Comparison of ENCODE assay signal across 8 cellular contexts in genomic region chr9:4662108-4662988, GRCh38. TPM values are rescaled to one million over a fixed set of nuclear protein-coding genes. Genes with fewer than 3 reads are reported as not detected.
DNase-seq lines count a peak whose midpoint lies in the region; ATAC-seq and TF ChIP-seq lines count a peak whose summit lies in the region.

Gene PLPP6, plus strand, starts transcription at chr9:4662294. Its CDS starts 82 bp downstream, at chr9:4662376.

- no peaks in the 10 kb centered on the region for H3K9me3 Mint-ChIP-seq in activated CD4-positive, alpha-beta T cell treated with anti-CD3 and anti-CD28 coated beads for 36 hours (ENCODE audit: low read depth)

- H3K4me1 ChIP-seq in BE2C (no peaks in the 10 kb centered on the region; the same call in 1 of the 2 replicates), colonic mucosa (no peaks in the 10 kb centered on the region)

- H3K36me3 ChIP-seq in BE2C (no peaks in the 10 kb centered on the region), colonic mucosa (no peaks in the 10 kb centered on the region)

- POLR2A ChIA-PET in activated CD4-positive, alpha-beta T cell treated with anti-CD3 and anti-CD28 coated beads for 36 hours (lab: Charles Lee), result no interaction called here

- CTCF ChIA-PET in activated CD4-positive, alpha-beta T cell treated with anti-CD3 and anti-CD28 coated beads for 36 hours (lab: Charles Lee), result interaction anchor here (1.0 kb wide), 1 partner anchor 13 kb away, joined by 3 read pairs; no protein-coding TSS in a partner anchor

- DNase-seq in BE2C, result peak; percentile 87
- DNase-seq in NCI-H345 treated with DMSO at 0.1 percent for 48 hours (lab: John Stamatoyannopoulos, UW; ENCODE audit: unreplicated experiment), result peak; percentile 90
- peak; percentile 87 for DNase-seq in activated CD4-positive, alpha-beta T cell treated with anti-CD3 and anti-CD28 coated beads for 36 hours
- peak; percentile 94 for DNase-seq in colonic mucosa
- DNase-seq in left colon, result peak; percentile 90 to 92
- DNase-seq in stimulated activated CD4-positive, alpha-beta T cell treated with anti-CD3 and anti-CD28 coated beads, Interleukin-1b, Interleukin-23, amount 100 ng/mL, for 48 hours, result peak; percentile 76

- H3K9me3 ChIP-seq in BE2C (no peaks in the 10 kb centered on the region), colonic mucosa (no peaks in the 10 kb centered on the region)

- H3K9ac ChIP-seq in colonic mucosa (ENCODE audit: low read depth in 2 of 2, low read length in 2 of 2), result peak within 1 kb of the TSS; percentile 90 to 91

- intact Hi-C loops in activated CD4-positive, alpha-beta T cell treated with anti-CD3 and anti-CD28 coated beads for 36 hours (cut with DNase I, micrococcal nuclease), result loop anchor here (1.0 to 10.0 kb wide), 6 partner anchors 17 to 1818 kb away; partner anchors contain the start of genes CDC37L1 (in 2 of the 2), AK3 (in 1 of the 2), JAK2 (in 1 of the 2) and PUM3 (in 1 of the 2)
- intact Hi-C loops in colonic mucosa (cut with DNase I) (loop anchor here (5.0 kb wide), 1 partner anchor 80 kb away; the partner anchor contains the start of gene AK3), left colon (cut with DNase I, micrococcal nuclease) (loop anchor here in 1 of 2 donors (5.0 to 10.0 kb wide), 2 partner anchors 80 to 322 kb away; partner anchors contain the start of genes AK3 and JAK2)

- H3K4me1 Mint-ChIP-seq in activated CD4-positive, alpha-beta T cell treated with anti-CD3 and anti-CD28 coated beads for 36 hours, result peaks cover 53% of the 10 kb centered on the region

- no peaks in the 10 kb centered on the region for H3K27me3 Mint-ChIP-seq in activated CD4-positive, alpha-beta T cell treated with anti-CD3 and anti-CD28 coated beads for 36 hours

- ATAC-seq in GM19035 (IDR thresholded peaks at IDR 0.05; ENCODE audit: unreplicated experiment), result peak; percentile 87
- peak; percentile 87 for ATAC-seq in HG03196 (IDR thresholded peaks at IDR 0.05; ENCODE audit: unreplicated experiment)
- peak; percentile 84 for ATAC-seq in activated CD4-positive, alpha-beta T cell treated with anti-CD3 and anti-CD28 coated beads for 36 hours
- ATAC-seq in left colon, result peak; percentile 91

- TF ChIP-seq CTCF in BE2C (IDR thresholded peaks at IDR 0.05; ENCODE audit: low read depth, low read length) (peak; percentile 65), colonic mucosa (IDR thresholded peaks at IDR 0.05) (peak; percentile 38)

- H3K27ac Mint-ChIP-seq in activated CD4-positive, alpha-beta T cell treated with anti-CD3 and anti-CD28 coated beads for 36 hours, result peak within 1 kb of the TSS; percentile 86

- H3K27ac ChIP-seq in colonic mucosa, result peak within 1 kb of the TSS; percentile 86

- peak within 1 kb of the TSS; percentile 82 for H3K4me3 Mint-ChIP-seq in activated CD4-positive, alpha-beta T cell treated with anti-CD3 and anti-CD28 coated beads for 36 hours

- H3K4me3 ChIP-seq in BE2C (ENCODE audit: low read depth, low read length), result peak within 1 kb of the TSS; percentile 77
- peak within 1 kb of the TSS; percentile 77 for H3K4me3 ChIP-seq in colonic mucosa

- H3K27me3 ChIP-seq in BE2C (no peaks in the 10 kb centered on the region), colonic mucosa (no peaks in the 10 kb centered on the region)

- peaks cover 3% of the 10 kb centered on the region for H3K36me3 Mint-ChIP-seq in activated CD4-positive, alpha-beta T cell treated with anti-CD3 and anti-CD28 coated beads for 36 hours (ENCODE audit: low read depth)

RNA-seq across cellular contexts. Expression of gene PLPP6, which starts in this region (rescaled TPM):
- polyA plus RNA-seq in BE2C (2012; ENCODE audit: insufficient read depth, insufficient read length, low read depth), result 14.1 TPM
- total RNA-seq in activated CD4-positive, alpha-beta T cell treated with anti-CD3 and anti-CD28 coated beads for 36 hours, result 1 to 10 TPM; 4.3 to 5.0 TPM
- total RNA-seq in colonic mucosa (10 to 100 TPM; 15.6 to 17.8 TPM), left colon (10 to 100 TPM; 15.9 to 22.3 TPM)

Comparison
In these comparisons a context has a peak if more than half of its experiments do, and no peak if none do; other contexts are left out.
1. Peak in every context shown above with its lines: DNase-seq, ATAC-seq, H3K4me3 ChIP-seq and H3K27ac ChIP-seq.